13 cellular contexts compared by ENCODE assay signal in genomic region chr5:140734354-140734753, GRCh38. TPM values are rescaled to one million over a fixed set of nuclear protein-coding genes. Genes with fewer than 3 reads are reported as not detected.
DNase-seq lines count a peak whose midpoint lies in the region; ATAC-seq, FAIRE-seq and TF ChIP-seq lines count a peak whose summit lies in the region.
"Had no signal": no experiment of that assay in that cellular context is flagged by ENCODE, and none has a peak within 500 bp of the region (broad histone marks: within the 10 kb centered on the region; RNA-seq: fewer than 3 reads in every experiment).

No MANE protein-coding gene starts in this region.

- BruUV-seq in K562 (replicated peaks; lab: Mats Ljungman, UMichigan) = no TSS peak

- H3K79me2 ChIP-seq in K562 (ENCODE audit: control insufficient read depth, insufficient read depth, low read length) = no peaks in the 10 kb centered on the region

- CTCF ChIA-PET in K562 (lab: Yijun Ruan, JAX; ENCODE audit: low intra/inter-chr PET ratio) = interaction anchor here (0.6 to 1.1 kb wide), 4 partner anchors 60 to 588 kb away, joined by 3 to 4 read pairs (median 4); partner anchors contain the start of gene PCDHA2

- intact Hi-C loops in K562 (cut with micrococcal nuclease) (loop anchor here (1.0 to 5.0 kb wide), 2 partner anchors 361 to 492 kb away; no protein-coding TSS in a partner anchor), spleen (cut with DNase I; ENCODE audit: low total_unique reads) (no loop called here)

- peak; percentile 96 for FAIRE-seq in K562 (lab: Jason Lieb, UNC)
- FAIRE-seq: H1 had no signal

- WGBS in K562 (ENCODE audit: insufficient coverage, low coverage, missing lambda C conversion rate) = 0% methylated on average over 7 of the region's 7 CpGs
- 65 to 72% (median 69%) methylated on average over 7 of the region's 7 CpGs for WGBS in spleen, 5 donors

- POLR2A ChIA-PET in K562 (lab: Yijun Ruan, JAX) = interaction anchor here (1.8 kb wide), 1 partner anchor 9 kb away, joined by 6 read pairs; no protein-coding TSS in a partner anchor

- H3K27me3 ChIP-seq in K562 (ENCODE audit: control insufficient read depth in 2 of 2, insufficient read depth in 2 of 2, low read length in 2 of 2) (no peaks in the 10 kb centered on the region), spleen (replicated peaks in 1 of 7) (peaks cover 0 to 62% (median 9%) of the 10 kb centered on the region in 7 donors)

- no peak overlapping the region for H3K4me2 ChIP-seq in K562 (ENCODE audit: insufficient read depth, low read length)

- ATAC-seq in K562 (peak; percentile 99), left lobe of liver (peak; percentile 95), HG02884 (IDR thresholded peaks at IDR 0.05; ENCODE audit: unreplicated experiment) (no peak)

- H3K4me3 ChIP-seq in AG09309 (ENCODE audit: control insufficient read depth, low read depth, low read length) (no peak overlapping the region), K562 (no peak overlapping the region), spleen (no peak overlapping the region)

- H3K9me1 ChIP-seq in K562 (ENCODE audit: control insufficient read depth, insufficient read depth, low read length) = no peaks in the 10 kb centered on the region

- H3K9me3 ChIP-seq in K562 (replicated peaks; ENCODE audit: control insufficient read depth, insufficient read depth, low read depth, low read length) = no peaks in the 10 kb centered on the region; the same call in 1 of the 2 replicates
- peaks cover 0 to 25% (median 16%) of the 10 kb centered on the region in 8 donors for H3K9me3 ChIP-seq in spleen

- DNase-seq in AG09309 (ENCODE audit: low read depth) (no peak), HT1080 (ENCODE audit: low read depth) (peak; percentile 40), K562 (ENCODE audit: extremely low read depth in 1 of 4, low spot score in 3 of 4) (peak; percentile 59 to 72 (median 64)), left lobe of liver (ENCODE audit: low spot score) (no peak), NCI-H187 treated with DMSO at 0.1 percent for 48 hours (lab: John Stamatoyannopoulos, UW) (no peak), spleen (no peak)
- no peak for DNase-seq in stimulated activated CD4-positive, alpha-beta T cell treated with anti-CD3 and anti-CD28 coated beads, Interleukin-2, amount 100 ng/mL, for 24 hours
- DNase-seq: activated naive CD4-positive, alpha-beta T cell treated with Interleukin-2 at 50 U/mL for 16 hours; NCI-H510A had no signal

- H2AFZ ChIP-seq in K562 (ENCODE audit: low read depth, low read length) = peak overlapping the region; percentile 27

- no peaks in the 10 kb centered on the region for H4K20me1 ChIP-seq in K562 (replicated peaks; ENCODE audit: control insufficient read depth, insufficient read depth, low read length)

- TF ChIP-seq RAD21 in K562 (CRISPR knock-in tag; conservative IDR thresholded peaks at IDR 0.05 in 1 of 2, IDR thresholded peaks at IDR 0.05 in 1 of 2) = peak; percentile 56 to 84

- H3K27ac ChIP-seq in K562 (ENCODE audit: extremely low read depth, low read depth, low read length) (no peak overlapping the region), spleen (no peak overlapping the region)
- H3K27ac ChIP-seq: epithelial cell of prostate had no signal

- TF ChIP-seq POLR2A in K562 (conservative IDR thresholded peaks at IDR 0.05) (no peak), spleen (IDR thresholded peaks at IDR 0.05) (no peak)

- TF ChIP-seq CTCF in AG09309 (IDR thresholded peaks at IDR 0.05; ENCODE audit: control insufficient read depth, insufficient read depth, low read depth, low read length, missing control alignments) (peak; percentile 30), K562 (IDR thresholded peaks at IDR 0.05 in 2 of 3, conservative IDR thresholded peaks at IDR 0.05 in 1 of 3; ENCODE audit: insufficient read depth in 2 of 3, low read depth in 1 of 3, low read length in 3 of 3) (peak; percentile 73 to 84 (median 75)), spleen (IDR thresholded peaks at IDR 0.05 in 8 of 11, conservative IDR thresholded peaks at IDR 0.05 in 3 of 11) (no peak)

- H3K36me3 ChIP-seq in K562 (ENCODE audit: control insufficient read depth, insufficient read depth, low read length) (no peaks in the 10 kb centered on the region), spleen (no peaks in the 10 kb centered on the region)

- TF ChIP-seq EP300 in K562 (IDR thresholded peaks at IDR 0.05; ENCODE audit: low read length) = no peak

- in situ Hi-C loops in K562 (cut with MboI) = no loop called here

- H3K4me1 ChIP-seq in K562 (replicated peaks in 1 of 2; ENCODE audit: control insufficient read depth in 2 of 2, insufficient read depth in 2 of 2, low read length in 2 of 2) (no peaks in the 10 kb centered on the region), spleen (no peaks in the 10 kb centered on the region)

- H3K9ac ChIP-seq in K562 (ENCODE audit: insufficient read depth in 1 of 2, low read depth in 2 of 2, low read length in 2 of 2) = no peak overlapping the region

RNA-seq across cellular contexts. Expression of gene ZMAT2, which starts 34.1 kb away (rescaled TPM):
- 22.9 and 24.3 TPM in 2 replicates for total RNA-seq in HT1080 (2014; rRNA removed; shearing (Covaris generic))
- polyA plus RNA-seq in HT1080 (2015; cell fraction: cytosol; rRNA removed) = 39.0 and 39.5 TPM in 2 replicates
- 31.4 and 35.6 TPM in 2 replicates for polyA plus RNA-seq in HT1080 (2015; cell fraction: nucleus; rRNA removed)
- total RNA-seq in K562 (2011; cell fraction: chromatin; rRNA removed; ENCODE audit: low replicate concordance) = 16.7 and 30.9 TPM in 2 replicates
- total RNA-seq in K562 (2011; cell fraction: nucleolus; rRNA removed) = 12.5 and 13.7 TPM in 2 replicates
- 25.7 and 34.7 TPM in 2 replicates for total RNA-seq in K562 (2011; cell fraction: nucleoplasm; rRNA removed)
- total RNA-seq in K562 (2014; rRNA removed) (40.2 and 67.1 TPM in 2 replicates), K562 (2014; rRNA removed; fragmentation: Illumina TruSeq; extraction: Trizol) (99.2 and 121 TPM in 2 replicates), K562 (2015; rRNA removed; fragmentation: Illumina TruSeq; extraction: Trizol) (88.5 and 90.4 TPM in 2 replicates), K562 (2021) (38.8 and 48.7 TPM in 2 replicates), left lobe of liver (18.0 TPM), spleen (10 to 100 TPM; 34.4 to 52.3 (median 43.1) TPM)
- polyA plus RNA-seq in K562 (2011; rRNA removed) (48.0 and 71.4 TPM in 2 replicates), K562 (2014; fragmentation: Illumina TruSeq; extraction: Trizol) (101 and 102 TPM in 2 replicates), K562 (2014; fragmentation: Nextera tagmentation; extraction: Ambion mirVana) (10 to 100 TPM; 44.2 to 45.0 TPM), K562 (2014; rRNA removed) (57.2 and 69.2 TPM in 2 replicates), spleen (10 to 100 TPM; 44.1 to 80.3 (median 57.8) TPM)
- 23.7 and 56.3 TPM in 2 replicates for polyA plus RNA-seq in K562 (2011; cell fraction: cytosol; rRNA removed)
- 19.0 and 26.1 TPM in 2 replicates for polyA plus RNA-seq in K562 (2011; cell fraction: nucleus; rRNA removed)
- 49.1 and 89.4 TPM in 2 replicates for polyA plus RNA-seq in K562 (2012)
- polyA minus RNA-seq in K562 (2011; rRNA and poly(A)+ RNA removed) = 44.6 and 52.1 TPM in 2 replicates
- polyA minus RNA-seq in K562 (2011; cell fraction: cytosol; rRNA and poly(A)+ RNA removed) = 11.7 and 17.3 TPM in 2 replicates
- polyA minus RNA-seq in K562 (2011; cell fraction: nucleus; rRNA and poly(A)+ RNA removed) = 7.4 and 10.3 TPM in 2 replicates

RNA-seq across cellular contexts. Expression of gene HARS2, which starts 43.1 kb away (rescaled TPM):
- 34.6 and 39.3 TPM in 2 replicates for total RNA-seq in HT1080 (2014; rRNA removed; shearing (Covaris generic))
- polyA plus RNA-seq in HT1080 (2015; cell fraction: cytosol; rRNA removed) = 34.3 and 35.4 TPM in 2 replicates
- polyA plus RNA-seq in HT1080 (2015; cell fraction: nucleus; rRNA removed) = 80.3 and 85.9 TPM in 2 replicates
- total RNA-seq in K562 (2011; cell fraction: chromatin; rRNA removed; ENCODE audit: low replicate concordance) = 92.0 and 114 TPM in 2 replicates
- 59.0 and 64.1 TPM in 2 replicates for total RNA-seq in K562 (2011; cell fraction: nucleolus; rRNA removed)
- 73.4 and 88.7 TPM in 2 replicates for total RNA-seq in K562 (2011; cell fraction: nucleoplasm; rRNA removed)
- total RNA-seq in K562 (2014; rRNA removed) (25.1 and 27.0 TPM in 2 replicates), K562 (2014; rRNA removed; fragmentation: Illumina TruSeq; extraction: Trizol) (28.4 and 32.6 TPM in 2 replicates), K562 (2015; rRNA removed; fragmentation: Illumina TruSeq; extraction: Trizol) (32.2 and 33.4 TPM in 2 replicates), K562 (2021) (25.9 and 27.8 TPM in 2 replicates), left lobe of liver (12.4 TPM), spleen (10 to 100 TPM; 30.2 to 40.8 (median 37.2) TPM)
- polyA plus RNA-seq in K562 (2011; rRNA removed) (36.5 and 41.6 TPM in 2 replicates), K562 (2014; fragmentation: Illumina TruSeq; extraction: Trizol) (23.2 and 26.0 TPM in 2 replicates), K562 (2014; fragmentation: Nextera tagmentation; extraction: Ambion mirVana) (10 to 100 TPM in 1 of 2 experiments, 1 to 10 TPM in 1; 8.5 to 18.0 TPM), K562 (2014; rRNA removed) (27.1 and 33.0 TPM in 2 replicates), spleen (10 to 100 TPM; 16.5 to 26.1 (median 24.1) TPM)
- polyA plus RNA-seq in K562 (2011; cell fraction: cytosol; rRNA removed) = 18.8 and 23.2 TPM in 2 replicates
- 62.3 and 85.4 TPM in 2 replicates for polyA plus RNA-seq in K562 (2011; cell fraction: nucleus; rRNA removed)
- polyA plus RNA-seq in K562 (2012) = 20.4 and 23.9 TPM in 2 replicates
- polyA minus RNA-seq in K562 (2011; rRNA and poly(A)+ RNA removed) = 51.9 and 57.1 TPM in 2 replicates
- 13.6 and 19.5 TPM in 2 replicates for polyA minus RNA-seq in K562 (2011; cell fraction: cytosol; rRNA and poly(A)+ RNA removed)
- 32.2 and 51.2 TPM in 2 replicates for polyA minus RNA-seq in K562 (2011; cell fraction: nucleus; rRNA and poly(A)+ RNA removed)

RNA-seq across cellular contexts. Expression of gene HARS1, which starts 43.2 kb away (rescaled TPM):
- total RNA-seq in HT1080 (2014; rRNA removed; shearing (Covaris generic)) = 116 and 121 TPM in 2 replicates
- 87.0 and 88.8 TPM in 2 replicates for polyA plus RNA-seq in HT1080 (2015; cell fraction: cytosol; rRNA removed)
- 151 and 163 TPM in 2 replicates for polyA plus RNA-seq in HT1080 (2015; cell fraction: nucleus; rRNA removed)
- total RNA-seq in K562 (2011; cell fraction: chromatin; rRNA removed; ENCODE audit: low replicate concordance) = 161 and 169 TPM in 2 replicates
- 86.9 and 89.6 TPM in 2 replicates for total RNA-seq in K562 (2011; cell fraction: nucleolus; rRNA removed)
- total RNA-seq in K562 (2011; cell fraction: nucleoplasm; rRNA removed) = 109 and 141 TPM in 2 replicates
- total RNA-seq in K562 (2014; rRNA removed) (87.6 and 88.5 TPM in 2 replicates), K562 (2014; rRNA removed; fragmentation: Illumina TruSeq; extraction: Trizol) (68.3 and 70.2 TPM in 2 replicates), K562 (2015; rRNA removed; fragmentation: Illumina TruSeq; extraction: Trizol) (62.6 and 68.7 TPM in 2 replicates), K562 (2021) (69.1 and 75.2 TPM in 2 replicates), left lobe of liver (48.9 TPM), spleen (10 to 100 TPM; 41.9 to 53.9 (median 47.6) TPM)
- polyA plus RNA-seq in K562 (2011; rRNA removed) (52.5 and 75.2 TPM in 2 replicates), K562 (2014; fragmentation: Illumina TruSeq; extraction: Trizol) (84.8 and 85.0 TPM in 2 replicates), K562 (2014; fragmentation: Nextera tagmentation; extraction: Ambion mirVana) (10 to 100 TPM; 13.5 to 19.1 TPM), K562 (2014; rRNA removed) (81.7 and 92.4 TPM in 2 replicates), spleen (10 to 100 TPM; 38.4 to 46.3 (median 45.5) TPM)
- 45.2 and 53.7 TPM in 2 replicates for polyA plus RNA-seq in K562 (2011; cell fraction: cytosol; rRNA removed)
- polyA plus RNA-seq in K562 (2011; cell fraction: nucleus; rRNA removed) = 80.2 and 85.4 TPM in 2 replicates
- polyA plus RNA-seq in K562 (2012) = 54.5 and 68.6 TPM in 2 replicates
- 92.2 and 107 TPM in 2 replicates for polyA minus RNA-seq in K562 (2011; rRNA and poly(A)+ RNA removed)
- 24.8 and 44.2 TPM in 2 replicates for polyA minus RNA-seq in K562 (2011; cell fraction: cytosol; rRNA and poly(A)+ RNA removed)
- polyA minus RNA-seq in K562 (2011; cell fraction: nucleus; rRNA and poly(A)+ RNA removed) = 39.1 and 39.3 TPM in 2 replicates

RNA-seq across cellular contexts. Expression of gene PCDHA1, which starts 51.6 kb away (rescaled TPM):
- 0.03 and 0.23 TPM in 2 replicates for total RNA-seq in HT1080 (2014; rRNA removed; shearing (Covaris generic))
- 0.09 and 0.33 TPM in 2 replicates for polyA plus RNA-seq in HT1080 (2015; cell fraction: cytosol; rRNA removed)
- 0.42 and 0.44 TPM in 2 replicates for polyA plus RNA-seq in HT1080 (2015; cell fraction: nucleus; rRNA removed)
- total RNA-seq in K562 (2011; cell fraction: chromatin; rRNA removed; ENCODE audit: low replicate concordance) = not detected in 2 replicates
- total RNA-seq in K562 (2011; cell fraction: nucleolus; rRNA removed) = not detected in 2 replicates
- not detected in 2 replicates for total RNA-seq in K562 (2011; cell fraction: nucleoplasm; rRNA removed)
- total RNA-seq in K562 (2014; rRNA removed) (not detected in 2 replicates), K562 (2014; rRNA removed; fragmentation: Illumina TruSeq; extraction: Trizol) (not detected in 2 replicates), K562 (2015; rRNA removed; fragmentation: Illumina TruSeq; extraction: Trizol) (not detected in 2 replicates), K562 (2021) (not detected in 2 replicates), left lobe of liver (not detected), spleen (not detected)
- polyA plus RNA-seq in K562 (2011; rRNA removed) (not detected in 2 replicates), K562 (2014; fragmentation: Illumina TruSeq; extraction: Trizol) (not detected in 2 replicates), K562 (2014; fragmentation: Nextera tagmentation; extraction: Ambion mirVana) (not detected), K562 (2014; rRNA removed) (not detected in 2 replicates), spleen (under 1 TPM in 1 of 3 donors, not detected in 2; 0.05 TPM)
- polyA plus RNA-seq in K562 (2011; cell fraction: cytosol; rRNA removed) = 0.03 TPM in 1 of 2 replicates, not detected in the other
- polyA plus RNA-seq in K562 (2011; cell fraction: nucleus; rRNA removed) = not detected in 2 replicates
- polyA plus RNA-seq in K562 (2012) = 0.03 TPM in 1 of 2 replicates, not detected in the other
- polyA minus RNA-seq in K562 (2011; rRNA and poly(A)+ RNA removed) = 0.07 TPM in 1 of 2 replicates, not detected in the other
- polyA minus RNA-seq in K562 (2011; cell fraction: cytosol; rRNA and poly(A)+ RNA removed) = not detected in 2 replicates
- not detected in 2 replicates for polyA minus RNA-seq in K562 (2011; cell fraction: nucleus; rRNA and poly(A)+ RNA removed)
- total RNA-seq: mononuclear cell had no signal

Comparison
In these comparisons a context has a peak if more than half of its experiments do, and no peak if none do; other contexts are left out.
1. DNase-seq: peak in HT1080 (single experiment) and K562 (4 of 4); none in AG09309 (single experiment), left lobe of liver (single experiment), NCI-H187 treated with DMSO at 0.1 percent for 48 hours (single experiment), spleen (single experiment) and stimulated activated CD4-positive, alpha-beta T cell treated with anti-CD3 and anti-CD28 coated beads, Interleukin-2, amount 100 ng/mL, for 24 hours (0 of 2).
2. CTCF ChIP-seq: peak in AG09309 (single experiment) and K562 (3 of 3); none in spleen (0 of 11).